Comparison of ENCODE assay signal across 8 cellular contexts in genomic region chr18:70290482-70291294, GRCh38. TPM values are rescaled to one million over a fixed set of nuclear protein-coding genes. Genes with fewer than 3 reads are reported as not detected.
DNase-seq lines count a peak whose midpoint lies in the region; ATAC-seq and TF ChIP-seq lines count a peak whose summit lies in the region.

No MANE protein-coding gene starts in this region.

- peaks cover 6 to 20% (median 16%) of the 10 kb centered on the region in 3 donors for H3K4me1 Mint-ChIP-seq in CD8-positive, alpha-beta memory T cell
- peaks cover 33% of the 10 kb centered on the region for H3K4me1 Mint-ChIP-seq in endothelial cell (ENCODE audit: unreplicated experiment)

- no peak overlapping the region for H2BK5ac ChIP-seq in neuronal stem cell (ENCODE audit: low read length)

- no peaks in the 10 kb centered on the region for H3K27me3 ChIP-seq in CD8-positive, alpha-beta memory T cell (ENCODE audit: insufficient read depth, low read length, poor library complexity, severe bottlenecking)
- H3K27me3 ChIP-seq in neuronal stem cell (ENCODE audit: control insufficient read depth in 3 of 3, insufficient read depth in 3 of 3, low read depth in 1 of 3, low read length in 3 of 3): peaks cover 0 to 16% (median 0%) of the 10 kb centered on the region in 3 experiments

- no peak overlapping the region for H3K4me3 ChIP-seq in CD8-positive, alpha-beta memory T cell (ENCODE audit: low read length)
- H3K4me3 ChIP-seq in neuronal stem cell (ENCODE audit: low read length in 2 of 2): peak overlapping the region in 1 of 2 donors; percentile 96

- no peaks in the 10 kb centered on the region for H3K36me3 Mint-ChIP-seq in CD8-positive, alpha-beta memory T cell
- H3K36me3 Mint-ChIP-seq in endothelial cell (ENCODE audit: low read depth, unreplicated experiment): peaks cover 4% of the 10 kb centered on the region

- H2BK120ac ChIP-seq in neuronal stem cell (ENCODE audit: low read depth, low read length): no peak overlapping the region

- no peaks in the 10 kb centered on the region for H3K4me1 ChIP-seq in CD8-positive, alpha-beta memory T cell (ENCODE audit: insufficient read depth, low read length)
- H3K4me1 ChIP-seq in neuronal stem cell (ENCODE audit: control insufficient read depth in 2 of 2, insufficient read depth in 1 of 2, low read depth in 1 of 2, low read length in 2 of 2): peaks cover 4 to 10% of the 10 kb centered on the region in 2 donors

- CTCF ChIA-PET in CD8-positive, alpha-beta memory T cell (lab: Charles Lee): no interaction called here

- DNase-seq in CD8-positive, alpha-beta memory T cell: no peak
- DNase-seq in OCI-M1 (lab: John Stamatoyannopoulos, UW) (peak; percentile 40), endothelial cell (ENCODE audit: low spot score) (no peak), neuronal stem cell (ENCODE audit: low spot score) (no peak), middle frontal gyrus (ENCODE audit: extremely low spot score, low spot score) (no peak)
- no peak for DNase-seq in stimulated activated CD4-positive, alpha-beta T cell treated with anti-CD3 and anti-CD28 coated beads, Interleukin-12 subunit alpha, Interleukin-12 subunit beta, amount 100 ng/mL, for 4 hours

- H3K14ac ChIP-seq in neuronal stem cell (ENCODE audit: low read length): no peak overlapping the region

- H3K27me3 Mint-ChIP-seq in CD8-positive, alpha-beta memory T cell: peaks cover 23 to 56% of the 10 kb centered on the region in 2 donors
- peaks cover 6% of the 10 kb centered on the region for H3K27me3 Mint-ChIP-seq in endothelial cell (ENCODE audit: unreplicated experiment)

- H3K18ac ChIP-seq in neuronal stem cell (ENCODE audit: low read length): no peak overlapping the region

- no peak overlapping the region for H3K27ac ChIP-seq in CD8-positive, alpha-beta memory T cell (ENCODE audit: low read depth, low read length)
- H3K27ac ChIP-seq in neuronal stem cell (replicated peaks; ENCODE audit: low read length): no peak overlapping the region

- no peaks in the 10 kb centered on the region for H3K9me3 ChIP-seq in CD8-positive, alpha-beta memory T cell (ENCODE audit: low read length)
- no peaks in the 10 kb centered on the region for H3K9me3 ChIP-seq in neuronal stem cell (replicated peaks in 1 of 2; ENCODE audit: control insufficient read depth in 2 of 2, insufficient read depth in 1 of 2, low read depth in 1 of 2, low read length in 2 of 2)

- peak overlapping the region; percentile 38 for H3K4me2 ChIP-seq in neuronal stem cell (ENCODE audit: insufficient read depth, low read length, poor library complexity, severe bottlenecking)

- no peak overlapping the region for H3K9ac ChIP-seq in neuronal stem cell (ENCODE audit: low read depth, low read length, poor library complexity)

- no peak overlapping the region for H2BK15ac ChIP-seq in neuronal stem cell (ENCODE audit: low read length)

- no peak overlapping the region for H4K91ac ChIP-seq in neuronal stem cell (ENCODE audit: low read depth, low read length, poor library complexity)

- no peak overlapping the region for H3K4ac ChIP-seq in neuronal stem cell (ENCODE audit: low read length)

- no peak overlapping the region for H4K8ac ChIP-seq in neuronal stem cell (ENCODE audit: low read depth, low read length)

- peaks cover 0 to 1% (median 0%) of the 10 kb centered on the region in 5 donors for H3K9me3 Mint-ChIP-seq in CD8-positive, alpha-beta memory T cell
- no peaks in the 10 kb centered on the region for H3K9me3 Mint-ChIP-seq in endothelial cell (ENCODE audit: unreplicated experiment)

- no peak overlapping the region for H2AFZ ChIP-seq in neuronal stem cell (ENCODE audit: low read length)

- whole genome bisulfite sequencing in neuronal stem cell (ENCODE audit: extremely low coverage in 2 of 2, insufficient read length in 2 of 2, insufficient replicate concordance in 1 of 2), 2 donors: no CpG with 5 or more reads among the region's 11 CpGs

- H3K4me3 Mint-ChIP-seq in CD8-positive, alpha-beta memory T cell: peak overlapping the region; percentile 12 to 82 (median 50)
- peak overlapping the region; percentile 94 for H3K4me3 Mint-ChIP-seq in endothelial cell (ENCODE audit: unreplicated experiment)

- POLR2A ChIA-PET in CD8-positive, alpha-beta memory T cell (lab: Charles Lee): no interaction called here

- no peak overlapping the region for H3K23ac ChIP-seq in neuronal stem cell (ENCODE audit: low read depth, low read length, poor library complexity)

- H3K36me3 ChIP-seq in CD8-positive, alpha-beta memory T cell (ENCODE audit: insufficient read depth, low read length): no peaks in the 10 kb centered on the region
- H3K36me3 ChIP-seq in neuronal stem cell (replicated peaks in 1 of 2; ENCODE audit: control insufficient read depth in 2 of 2, insufficient read depth in 2 of 2, low read length in 2 of 2): peaks cover 0 to 13% of the 10 kb centered on the region in 2 donors

- H2AK5ac ChIP-seq in neuronal stem cell (ENCODE audit: low read depth, low read length): no peak overlapping the region

- ATAC-seq in esophagus mucosa (no peak), GM21576 (IDR thresholded peaks at IDR 0.05; ENCODE audit: unreplicated experiment) (no peak)

- H3K79me1 ChIP-seq in neuronal stem cell (ENCODE audit: low read depth, low read length): peaks cover 3% of the 10 kb centered on the region

- H3K27ac Mint-ChIP-seq in CD8-positive, alpha-beta memory T cell: no peak overlapping the region
- H3K27ac Mint-ChIP-seq in endothelial cell (ENCODE audit: unreplicated experiment): no peak overlapping the region

- TF ChIP-seq CTCF in endothelial cell (IDR thresholded peaks at IDR 0.05; ENCODE audit: unreplicated experiment): no peak

- H2BK12ac ChIP-seq in neuronal stem cell (ENCODE audit: low read length): no peak overlapping the region

RNA-seq across cellular contexts. Expression of gene SOCS6, which starts 1.8 kb away (rescaled TPM):
- 1 to 10 TPM; 1.0 to 1.2 TPM for total RNA-seq in CD8-positive, alpha-beta memory T cell
- 0.25 TPM for polyA plus RNA-seq in CD8-positive, alpha-beta memory T cell
- total RNA-seq in endothelial cell (ENCODE audit: unreplicated experiment) (23.7 TPM), esophagus mucosa (21.2 TPM)
- 15.3 TPM for polyA plus RNA-seq in neuronal stem cell (2013, experiment 1 of 2)
- polyA plus RNA-seq in neuronal stem cell (2013, experiment 2 of 2): 15.5 TPM

Comparison
In these comparisons a context has a peak if more than half of its experiments do, and no peak if none do; other contexts are left out.
1. RNA of gene SOCS6, which starts 1.8 kb away (total RNA-seq): 23.7 TPM in endothelial cell (single experiment) and 21.2 TPM in esophagus mucosa (single experiment); 1.0 to 1.2 TPM in CD8-positive, alpha-beta memory T cell; every median in the first group is over 10 times any median in the second.